Comparison of ENCODE assay signal across 2 cellular contexts in the genomic region with DNA sequence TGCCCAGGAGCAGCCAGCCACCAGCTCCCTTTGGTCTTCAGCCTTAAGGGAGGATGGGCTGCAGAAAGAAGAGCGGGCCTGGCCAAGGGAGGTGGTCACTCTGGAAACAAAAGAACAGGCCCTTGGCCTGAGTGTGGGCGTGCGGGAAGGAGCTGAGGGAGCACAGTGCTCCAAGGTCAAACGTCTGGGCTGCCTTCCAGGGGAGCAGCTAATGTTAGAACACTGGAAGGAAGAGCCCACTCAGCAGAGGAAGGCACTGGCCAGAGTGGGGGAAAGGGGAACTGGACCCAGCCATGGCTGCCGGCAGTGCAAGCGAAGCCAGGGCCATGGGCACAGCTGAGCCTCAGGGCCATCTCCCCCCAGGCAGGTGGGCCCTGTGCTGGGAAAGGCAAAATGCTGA.
TF ChIP-seq lines count a peak whose summit lies in the region.

No MANE protein-coding gene starts in this region.

TF ChIP-seq in SK-N-SH treated with all-trans-retinoic acid at 6 μM for 48 hours, 23 proteins besides CTCF, POLR2A, EP300 and RAD21 (continued from another document):
- TF ChIP-seq, protein P1, sequence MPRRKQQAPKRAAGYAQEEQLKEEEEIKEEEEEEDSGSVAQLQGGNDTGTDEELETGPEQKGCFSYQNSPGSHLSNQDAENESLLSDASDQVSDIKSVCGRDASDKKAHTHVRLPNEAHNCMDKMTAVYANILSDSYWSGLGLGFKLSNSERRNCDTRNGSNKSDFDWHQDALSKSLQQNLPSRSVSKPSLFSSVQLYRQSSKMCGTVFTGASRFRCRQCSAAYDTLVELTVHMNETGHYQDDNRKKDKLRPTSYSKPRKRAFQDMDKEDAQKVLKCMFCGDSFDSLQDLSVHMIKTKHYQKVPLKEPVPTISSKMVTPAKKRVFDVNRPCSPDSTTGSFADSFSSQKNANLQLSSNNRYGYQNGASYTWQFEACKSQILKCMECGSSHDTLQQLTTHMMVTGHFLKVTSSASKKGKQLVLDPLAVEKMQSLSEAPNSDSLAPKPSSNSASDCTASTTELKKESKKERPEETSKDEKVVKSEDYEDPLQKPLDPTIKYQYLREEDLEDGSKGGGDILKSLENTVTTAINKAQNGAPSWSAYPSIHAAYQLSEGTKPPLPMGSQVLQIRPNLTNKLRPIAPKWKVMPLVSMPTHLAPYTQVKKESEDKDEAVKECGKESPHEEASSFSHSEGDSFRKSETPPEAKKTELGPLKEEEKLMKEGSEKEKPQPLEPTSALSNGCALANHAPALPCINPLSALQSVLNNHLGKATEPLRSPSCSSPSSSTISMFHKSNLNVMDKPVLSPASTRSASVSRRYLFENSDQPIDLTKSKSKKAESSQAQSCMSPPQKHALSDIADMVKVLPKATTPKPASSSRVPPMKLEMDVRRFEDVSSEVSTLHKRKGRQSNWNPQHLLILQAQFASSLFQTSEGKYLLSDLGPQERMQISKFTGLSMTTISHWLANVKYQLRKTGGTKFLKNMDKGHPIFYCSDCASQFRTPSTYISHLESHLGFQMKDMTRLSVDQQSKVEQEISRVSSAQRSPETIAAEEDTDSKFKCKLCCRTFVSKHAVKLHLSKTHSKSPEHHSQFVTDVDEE (CRISPR knock-in tag; IDR thresholded peaks at IDR 0.05), result 0 out of 2 replicates have a peak, but pooled peaks have one; percentile 27
- no peak for TF ChIP-seq ZC3H10 (CRISPR knock-in tag; IDR thresholded peaks at IDR 0.05)

TF ChIP-seq in SK-N-SH, 30 proteins besides CTCF, POLR2A, EP300 and RAD21 (continued from another document):
- TF ChIP-seq, protein P2, sequence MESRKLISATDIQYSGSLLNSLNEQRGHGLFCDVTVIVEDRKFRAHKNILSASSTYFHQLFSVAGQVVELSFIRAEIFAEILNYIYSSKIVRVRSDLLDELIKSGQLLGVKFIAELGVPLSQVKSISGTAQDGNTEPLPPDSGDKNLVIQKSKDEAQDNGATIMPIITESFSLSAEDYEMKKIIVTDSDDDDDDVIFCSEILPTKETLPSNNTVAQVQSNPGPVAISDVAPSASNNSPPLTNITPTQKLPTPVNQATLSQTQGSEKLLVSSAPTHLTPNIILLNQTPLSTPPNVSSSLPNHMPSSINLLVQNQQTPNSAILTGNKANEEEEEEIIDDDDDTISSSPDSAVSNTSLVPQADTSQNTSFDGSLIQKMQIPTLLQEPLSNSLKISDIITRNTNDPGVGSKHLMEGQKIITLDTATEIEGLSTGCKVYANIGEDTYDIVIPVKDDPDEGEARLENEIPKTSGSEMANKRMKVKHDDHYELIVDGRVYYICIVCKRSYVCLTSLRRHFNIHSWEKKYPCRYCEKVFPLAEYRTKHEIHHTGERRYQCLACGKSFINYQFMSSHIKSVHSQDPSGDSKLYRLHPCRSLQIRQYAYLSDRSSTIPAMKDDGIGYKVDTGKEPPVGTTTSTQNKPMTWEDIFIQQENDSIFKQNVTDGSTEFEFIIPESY (IDR thresholded peaks at IDR 0.05; ENCODE audit: borderline replicate concordance, low read depth), result no peak
- TF ChIP-seq FOXM1 (IDR thresholded peaks at IDR 0.05; ENCODE audit: low read depth), result no peak
- TF ChIP-seq, protein P3, sequence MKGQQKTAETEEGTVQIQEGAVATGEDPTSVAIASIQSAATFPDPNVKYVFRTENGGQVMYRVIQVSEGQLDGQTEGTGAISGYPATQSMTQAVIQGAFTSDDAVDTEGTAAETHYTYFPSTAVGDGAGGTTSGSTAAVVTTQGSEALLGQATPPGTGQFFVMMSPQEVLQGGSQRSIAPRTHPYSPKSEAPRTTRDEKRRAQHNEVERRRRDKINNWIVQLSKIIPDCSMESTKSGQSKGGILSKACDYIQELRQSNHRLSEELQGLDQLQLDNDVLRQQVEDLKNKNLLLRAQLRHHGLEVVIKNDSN (IDR thresholded peaks at IDR 0.05; ENCODE audit: borderline replicate concordance, low read depth), result no peak
- no peak for TF ChIP-seq POLR2AphosphoS5 (IDR thresholded peaks at IDR 0.05; ENCODE audit: low read depth, low read length)
- TF ChIP-seq MXI1 (IDR thresholded peaks at IDR 0.05; ENCODE audit: low read depth, low read length), result no peak
